Comparison of ENCODE assay signal across 21 cellular contexts in genomic region chr16:83837566-83837965, GRCh38. TPM values are rescaled to one million over a fixed set of nuclear protein-coding genes. Genes with fewer than 3 reads are reported as not detected.
A peak's percentile ranks its signal among the peaks of the same experiment; 100 is the strongest.
DNase-seq lines count a peak whose midpoint lies in the region; ATAC-seq, FAIRE-seq and TF ChIP-seq lines count a peak whose summit lies in the region.
"Had no signal": no experiment of that assay in that cellular context is flagged by ENCODE, and none has a peak within 500 bp of the region (broad histone marks: within the 10 kb centered on the region; RNA-seq: fewer than 3 reads in every experiment).

No MANE protein-coding gene starts in this region.

- peak; percentile 23 for FAIRE-seq in keratinocyte (lab: Jason Lieb, UNC)
- FAIRE-seq: A204.1, G401.6, GM12892 had no signal

- CTCF ChIA-PET in WTC11 (lab: Charles Lee) = interaction anchor here (0.6 kb wide), 1 partner anchor 453 kb away, joined by 3 read pairs; no protein-coding TSS in a partner anchor

- ATAC-seq in GM23338 = no peak
- ATAC-seq in WTC11 = no peak
- no peak for ATAC-seq in psoas muscle
- ATAC-seq: CD8-positive, alpha-beta T cell; HCT116 had no signal

- POLR2A ChIA-PET in WTC11 (lab: Charles Lee) = no interaction called here

- no peak overlapping the region for H3K4me3 ChIP-seq in GM23338
- H3K4me3 ChIP-seq in keratinocyte (ENCODE audit: control insufficient read depth in 2 of 3, extremely low read depth in 1 of 3, insufficient read depth in 2 of 3, low read depth in 1 of 3, low read length in 3 of 3) = no peak overlapping the region
- no peak overlapping the region for H3K4me3 ChIP-seq in psoas muscle
- H3K4me3 ChIP-seq: BLaER1, GM23248 had no signal

- H3K9me2 ChIP-seq in GM23338 (ENCODE audit: insufficient read depth) = no peaks in the 10 kb centered on the region

- H3K36me3 Mint-ChIP-seq in GM23338 (ENCODE audit: low read depth) (peaks cover 9% of the 10 kb centered on the region), WTC11 (peaks cover 16% of the 10 kb centered on the region), nephron progenitor cell (ENCODE audit: low read depth) (peaks cover 3% of the 10 kb centered on the region)
- H3K36me3 Mint-ChIP-seq: CD4-positive, CD25-positive, alpha-beta regulatory T cell; CD8-positive, alpha-beta T cell had no signal

- H3K79me2 ChIP-seq in GM23338 (replicated peaks; ENCODE audit: insufficient read depth) = no peaks in the 10 kb centered on the region
- no peaks in the 10 kb centered on the region for H3K79me2 ChIP-seq in keratinocyte (ENCODE audit: control insufficient read depth, insufficient read depth, low read length)

- H3K27ac ChIP-seq in GM23338 (ENCODE audit: low read depth) (no peak overlapping the region), keratinocyte (ENCODE audit: control insufficient read depth, insufficient read depth, low read length) (no peak overlapping the region), psoas muscle (no peak overlapping the region)
- H3K27ac ChIP-seq: 22Rv1, BLaER1, C4-2B, GM23248 had no signal

- peaks cover 8% of the 10 kb centered on the region for H3K27me3 Mint-ChIP-seq in GM23338 (ENCODE audit: insufficient read depth, low read depth, poor library complexity)
- peaks cover 1% of the 10 kb centered on the region; the same call in 1 of the 2 replicates for H3K27me3 Mint-ChIP-seq in WTC11 (ENCODE audit: low read depth)
- peaks cover 3% of the 10 kb centered on the region for H3K27me3 Mint-ChIP-seq in nephron progenitor cell (ENCODE audit: low read depth, poor library complexity)

- H3K9me1 ChIP-seq in keratinocyte (ENCODE audit: control insufficient read depth, extremely low read depth, insufficient read depth, low read length) = no peaks in the 10 kb centered on the region

- no peak overlapping the region for H3K9ac ChIP-seq in keratinocyte (ENCODE audit: control insufficient read depth, extremely low read depth, insufficient read depth, low read length)
- H3K9ac ChIP-seq: BLaER1, GM23248 had no signal

- H3K27ac Mint-ChIP-seq in GM23338 (peak overlapping the region; percentile 90; the same call in 1 of the 2 replicates), WTC11 (peak overlapping the region; percentile 81), nephron progenitor cell (no peak overlapping the region)
- H3K27ac Mint-ChIP-seq: B cell; CD8-positive, alpha-beta T cell had no signal

- H3K4me1 Mint-ChIP-seq in GM23338 = peaks cover 67% of the 10 kb centered on the region
- H3K4me1 Mint-ChIP-seq in WTC11 = peaks cover 75% of the 10 kb centered on the region
- peaks cover 17% of the 10 kb centered on the region for H3K4me1 Mint-ChIP-seq in nephron progenitor cell

- no peak overlapping the region for H3K4me2 ChIP-seq in GM23338
- H3K4me2 ChIP-seq in keratinocyte (ENCODE audit: control insufficient read depth, extremely low read depth, insufficient read depth, low read depth, low read length) = no peak overlapping the region
- H3K4me2 ChIP-seq: BLaER1 had no signal

- 0 out of 2 replicates have a peak, but pooled peaks cover 3% of the 10 kb centered on the region for H3F3A ChIP-seq in GM23338 (replicated peaks; ENCODE audit: low read depth)

- DNase-seq in GM23338 (ENCODE audit: low spot score) (no peak), WTC11 (ENCODE audit: low spot score) (no peak), keratinocyte (ENCODE audit: low read depth, low spot score) (no peak), retina (no peak), psoas muscle (no peak), nephron progenitor cell (no peak)
- DNase-seq: Caco-2; CD4-positive, CD25-positive, alpha-beta regulatory T cell; CD8-positive, alpha-beta T cell; DMS153; DND-41; GM23248; H7 had no signal

- H3K4me3 Mint-ChIP-seq in GM23338 (no peak overlapping the region), WTC11 (no peak overlapping the region), nephron progenitor cell (no peak overlapping the region)
- H3K4me3 Mint-ChIP-seq: B cell; CD4-positive, CD25-positive, alpha-beta regulatory T cell; CD8-positive, alpha-beta T cell had no signal

- H2AFZ ChIP-seq in GM23338 (no peak overlapping the region), keratinocyte (ENCODE audit: control insufficient read depth, low read length) (no peak overlapping the region)
- H2AFZ ChIP-seq: GM23248 had no signal

- TF ChIP-seq CTCF in GM23338 (conservative IDR thresholded peaks at IDR 0.05; ENCODE audit: low read depth in 2 of 2) (no peak), WTC11 (IDR thresholded peaks at IDR 0.05) (no peak), keratinocyte (optimal IDR thresholded peaks at IDR 0.05 in 1 of 3, IDR thresholded peaks at IDR 0.05 in 1 of 3, conservative IDR thresholded peaks at IDR 0.05 in 1 of 3; ENCODE audit: extremely low read depth in 1 of 3, insufficient read depth in 2 of 3, low read length in 3 of 3) (no peak), psoas muscle (IDR thresholded peaks at IDR 0.05) (no peak), nephron progenitor cell (IDR thresholded peaks at IDR 0.05) (no peak)

- peaks cover 41% of the 10 kb centered on the region for H3K4me1 ChIP-seq in GM23338 (ENCODE audit: insufficient read depth)
- H3K4me1 ChIP-seq in keratinocyte (ENCODE audit: control insufficient read depth, extremely low read depth, insufficient read depth, low read length) = peaks cover 8% of the 10 kb centered on the region
- H3K4me1 ChIP-seq in psoas muscle = no peaks in the 10 kb centered on the region
- H3K4me1 ChIP-seq: Caco-2 had no signal

- H4K20me1 ChIP-seq in GM23338 (replicated peaks; ENCODE audit: insufficient read depth) (no peaks in the 10 kb centered on the region), keratinocyte (ENCODE audit: control insufficient read depth, extremely low read depth, insufficient read depth, low read length) (no peaks in the 10 kb centered on the region)
- H4K20me1 ChIP-seq: BLaER1 had no signal

- intact Hi-C loops in psoas muscle (cut with DNase I) = loop anchor here in 1 of 2 donors (5.0 kb wide), 1 partner anchor 40 kb away; no protein-coding TSS in a partner anchor

- no peaks in the 10 kb centered on the region for H3K27me3 ChIP-seq in GM23338 (ENCODE audit: insufficient read depth)
- no peaks in the 10 kb centered on the region for H3K27me3 ChIP-seq in keratinocyte (ENCODE audit: control insufficient read depth, extremely low read depth, insufficient read depth, low read length)
- H3K27me3 ChIP-seq in psoas muscle (ENCODE audit: insufficient read depth in 3 of 3, low read length in 2 of 3) = no peaks in the 10 kb centered on the region
- H3K27me3 ChIP-seq: BLaER1 had no signal

- dilution Hi-C loops in keratinocyte (cut with MboI; ENCODE audit: extremely low pct_ligation_motif_present, low sequenced_read_pairs) = no loop called here

- H3K9me3 Mint-ChIP-seq in GM23338 (peaks cover 18% of the 10 kb centered on the region), WTC11 (peaks cover 18% of the 10 kb centered on the region), nephron progenitor cell (peaks cover 12% of the 10 kb centered on the region)
- H3K9me3 Mint-ChIP-seq: CD8-positive, alpha-beta T cell had no signal

- H3K9me3 ChIP-seq in keratinocyte (ENCODE audit: control insufficient read depth, low read depth, low read length) = no peaks in the 10 kb centered on the region
- peaks cover 4% of the 10 kb centered on the region for H3K9me3 ChIP-seq in psoas muscle

- no peaks in the 10 kb centered on the region for H3K36me3 ChIP-seq in GM23338 (ENCODE audit: insufficient read depth)
- no peaks in the 10 kb centered on the region for H3K36me3 ChIP-seq in keratinocyte (ENCODE audit: control insufficient read depth in 2 of 2, extremely low read depth in 1 of 2, insufficient read depth in 2 of 2, low read length in 2 of 2)
- no peaks in the 10 kb centered on the region for H3K36me3 ChIP-seq in psoas muscle (ENCODE audit: insufficient read depth in 1 of 2, low read depth in 1 of 2)
- H3K36me3 ChIP-seq: BLaER1 had no signal

- WGBS in psoas muscle, 3 donors = 91 to 95% (median 93%) methylated on average over 4 of the region's 4 CpGs

TF ChIP-seq in WTC11, 78 proteins besides CTCF, POLR2A, EP300 and RAD21 (continues in another document):
- TF ChIP-seq CDX4 (CRISPR knock-in tag; IDR thresholded peaks at IDR 0.05; ENCODE audit: borderline replicate concordance) (no peak), ZMAT4 (CRISPR knock-in tag; IDR thresholded peaks at IDR 0.05) (no peak), SMAD4 (CRISPR knock-in tag; IDR thresholded peaks at IDR 0.05) (no peak)

RNA-seq across cellular contexts. Expression of gene HSBP1, which starts 29.8 kb away (rescaled TPM):
- 44.5 and 71.0 TPM in 2 replicates for total RNA-seq in GM23338 (2014; rRNA removed; shearing (Covaris generic))
- polyA plus RNA-seq in GM23338 (2016; fragmentation: Nextera tagmentation; extraction: Ambion mirVana) = 817 and 832 TPM in 2 replicates
- total RNA-seq in WTC11 (2021) = 197 to 237 TPM (median 229 TPM) in 3 replicates
- 119 to 264 TPM (median 213 TPM) in 3 replicates for polyA plus RNA-seq in keratinocyte
- polyA plus RNA-seq in keratinocyte (2011; ENCODE audit: low read depth) = 247 TPM
- polyA plus RNA-seq in keratinocyte (2011; cell fraction: cytosol; rRNA removed) = 158 and 206 TPM in 2 replicates
- 47.4 and 54.4 TPM in 2 replicates for polyA plus RNA-seq in keratinocyte (2011; cell fraction: nucleus; rRNA removed)
- 204 and 255 TPM in 2 replicates for polyA plus RNA-seq in keratinocyte (2012; ENCODE audit: low replicate concordance)
- polyA minus RNA-seq in keratinocyte = 31.7 to 119 TPM (median 89.5 TPM) in 3 replicates
- polyA minus RNA-seq in keratinocyte (2011; cell fraction: cytosol; rRNA and poly(A)+ RNA removed) = 58.5 TPM
- polyA minus RNA-seq in keratinocyte (2011; cell fraction: nucleus; rRNA and poly(A)+ RNA removed) = 11.2 and 19.0 TPM in 2 replicates
- total RNA-seq in psoas muscle = 100 to 1,000 TPM in 1 of 4 donors, 10 to 100 TPM in 3; 71.7 to 109 (median 91.1) TPM
- polyA plus RNA-seq in psoas muscle = 10 to 100 TPM; 45.9 to 62.7 (median 57.8) TPM
